Comparison of ENCODE assay signal across 8 cellular contexts in genomic region chr11:124674168-124674517, GRCh38. TPM values are rescaled to one million over a fixed set of nuclear protein-coding genes. Genes with fewer than 3 reads are reported as not detected.
A peak's percentile ranks its signal among the peaks of the same experiment; 100 is the strongest.
DNase-seq lines count a peak whose midpoint lies in the region; ATAC-seq, FAIRE-seq and TF ChIP-seq lines count a peak whose summit lies in the region.

No MANE protein-coding gene starts in this region.

- TF ChIP-seq POLR2A in H1 (IDR thresholded peaks at IDR 0.05; ENCODE audit: control extremely low read depth in 1 of 2, low read depth in 2 of 2, low read length in 2 of 2) = no peak

- no peaks in the 10 kb centered on the region for H3K79me2 ChIP-seq in OCI-LY1 (ENCODE audit: insufficient read depth, low read length)
- H3K79me2 ChIP-seq in H1 (ENCODE audit: control insufficient read depth in 1 of 2, insufficient read depth in 2 of 2, low read length in 2 of 2) = no peaks in the 10 kb centered on the region

- no peaks in the 10 kb centered on the region for H3F3A ChIP-seq in OCI-LY1 (ENCODE audit: insufficient read depth, low read length)

- peak overlapping the region; percentile 85 to 94 (median 90) for H3K4me3 Mint-ChIP-seq in CD4-positive, CD25-positive, alpha-beta regulatory T cell
- H3K4me3 Mint-ChIP-seq in neural crest cell = peak overlapping the region; percentile 93

- no peak overlapping the region for H3K23ac ChIP-seq in H1 (ENCODE audit: insufficient read length)

- no peak overlapping the region for H4K5ac ChIP-seq in H1 (ENCODE audit: insufficient read length, low read depth, low read length)

- H3K9me2 ChIP-seq in OCI-LY1 (ENCODE audit: low read depth, low read length) = no peaks in the 10 kb centered on the region

- no peaks in the 10 kb centered on the region; the same call in 1 of the 2 replicates for H3K79me1 ChIP-seq in H1 (ENCODE audit: low read depth, low read length)

- TF ChIP-seq RAD21 in H1 (IDR thresholded peaks at IDR 0.05 in 1 of 2, conservative IDR thresholded peaks at IDR 0.05 in 1 of 2; ENCODE audit: low read depth in 2 of 2, low read length in 2 of 2) = no peak

- H2BK20ac ChIP-seq in H1 (ENCODE audit: low read length) = no peak overlapping the region

- in situ Hi-C loops in ACHN (cut with HindIII; ENCODE audit: low pct_ligation_motif_present, low pct_unique_long_range_greater_than_20kb, low sequenced_read_pairs) = no loop called here

- peaks cover 0 to 40% (median 23%) of the 10 kb centered on the region in 4 donors for H3K4me1 Mint-ChIP-seq in CD4-positive, CD25-positive, alpha-beta regulatory T cell
- peaks cover 18% of the 10 kb centered on the region for H3K4me1 Mint-ChIP-seq in neural crest cell

- peak overlapping the region; percentile 87 to 96 (median 92) for H3K27ac Mint-ChIP-seq in CD4-positive, CD25-positive, alpha-beta regulatory T cell
- peak overlapping the region; percentile 99 for H3K27ac Mint-ChIP-seq in neural crest cell (ENCODE audit: unreplicated experiment)

- peaks cover 0 to 1% (median 0%) of the 10 kb centered on the region in 7 donors for H3K9me3 Mint-ChIP-seq in CD4-positive, CD25-positive, alpha-beta regulatory T cell
- no peaks in the 10 kb centered on the region for H3K9me3 Mint-ChIP-seq in neural crest cell

- TF ChIP-seq EP300 in H1 (IDR thresholded peaks at IDR 0.05; ENCODE audit: borderline replicate concordance in 1 of 2, low read depth in 2 of 2, low read length in 2 of 2) = no peak

- H4K20me1 ChIP-seq in OCI-LY1 (ENCODE audit: insufficient read depth, low read length) (no peaks in the 10 kb centered on the region), H1 (replicated peaks in 1 of 2; ENCODE audit: control insufficient read depth in 1 of 2, insufficient read depth in 2 of 2, low read length in 2 of 2) (no peaks in the 10 kb centered on the region)

- peak overlapping the region; percentile 88 for H3K4me2 ChIP-seq in OCI-LY1 (ENCODE audit: low read length)
- peak overlapping the region; percentile 71 to 91 for H3K4me2 ChIP-seq in H1 (ENCODE audit: insufficient read depth in 1 of 2, low read depth in 2 of 2, low read length in 2 of 2)

- no peak overlapping the region for H3K14ac ChIP-seq in H1 (ENCODE audit: insufficient read length)

- no peak overlapping the region; the same call in 1 of the 2 replicates for H2AK5ac ChIP-seq in H1 (ENCODE audit: low read depth, low read length)

- no peak overlapping the region for H3K4ac ChIP-seq in H1 (replicated peaks; ENCODE audit: insufficient read length, low read depth, low read length)

- no peak for FAIRE-seq in H1 (lab: Jason Lieb, UNC)

- H2BK5ac ChIP-seq in H1 (ENCODE audit: low read depth, low read length) = no peak overlapping the region

- H4K8ac ChIP-seq in H1 (ENCODE audit: extremely low read depth, insufficient read depth, low read length) = 0 out of 2 replicates have a peak overlapping the region, but pooled peaks have one; percentile 11

- no peak for TF ChIP-seq CTCF in OCI-LY1 (IDR thresholded peaks at IDR 0.05; ENCODE audit: low read length)
- no peak for TF ChIP-seq CTCF in H1 (IDR thresholded peaks at IDR 0.05; ENCODE audit: control extremely low read depth in 1 of 3, insufficient read depth in 1 of 3, low read depth in 1 of 3, low read length in 3 of 3)
- no peak for TF ChIP-seq CTCF in neural crest cell (conservative IDR thresholded peaks at IDR 0.05)

- peak overlapping the region; percentile 80 for H3K27ac ChIP-seq in CD4-positive, CD25-positive, alpha-beta regulatory T cell (ENCODE audit: insufficient read depth, low read length, poor library complexity, severe bottlenecking)
- H3K27ac ChIP-seq in OCI-LY1 (ENCODE audit: low read depth, low read length, poor library complexity, severe bottlenecking) (no peak overlapping the region), H1 (ENCODE audit: low read depth, low read length) (no peak overlapping the region)

- no peak overlapping the region for H2BK120ac ChIP-seq in H1 (replicated peaks; ENCODE audit: low read depth, low read length)

- H3K23me2 ChIP-seq in H1 (ENCODE audit: low read depth, low read length) = peaks cover 7% of the 10 kb centered on the region; the same call in 1 of the 2 replicates

- no peak overlapping the region for H3K18ac ChIP-seq in H1 (ENCODE audit: extremely low read depth, low read length)

- H3K4me3 ChIP-seq in CD4-positive, CD25-positive, alpha-beta regulatory T cell (ENCODE audit: low read depth, low read length) = no peak overlapping the region
- H3K4me3 ChIP-seq in OCI-LY1 (ENCODE audit: low read depth, low read length, poor library complexity, severe bottlenecking) (peak overlapping the region; percentile 78), H1 (ENCODE audit: extremely low read depth in 1 of 4, insufficient read depth in 2 of 4, low read depth in 3 of 4, low read length in 4 of 4) (peak overlapping the region; percentile 60 to 90 (median 78))

- H3K27me3 Mint-ChIP-seq in CD4-positive, CD25-positive, alpha-beta regulatory T cell = peaks cover 20% of the 10 kb centered on the region
- peaks cover 15% of the 10 kb centered on the region for H3K27me3 Mint-ChIP-seq in neural crest cell (ENCODE audit: low read depth)

- H2AFZ ChIP-seq in OCI-LY1 (ENCODE audit: low read length) (no peak overlapping the region), H1 (ENCODE audit: low read length) (peak overlapping the region; percentile 60)

- CTCF ChIA-PET in H1 (lab: Charles Lee; ENCODE audit: partially characterized antibody) = interaction anchor here (0.9 to 3.2 kb wide), 9 partner anchors 11 to 164 kb away, joined by 3 to 20 read pairs (median 4); partner anchors contain the start of gene ESAM

- H3K9ac ChIP-seq in OCI-LY1 (ENCODE audit: low read length) (peak overlapping the region; percentile 77; the same call in 1 of the 2 replicates), H1 (replicated peaks in 1 of 4; ENCODE audit: extremely low read depth in 1 of 4, low read depth in 3 of 4, low read length in 3 of 4) (peak overlapping the region in 3 of 4 experiments; percentile 14 to 80 (median 36); a peak in 4 of 7 replicates)

- H3K36me3 ChIP-seq in CD4-positive, CD25-positive, alpha-beta regulatory T cell (ENCODE audit: control insufficient read depth, insufficient read depth, low read length) = no peaks in the 10 kb centered on the region
- no peaks in the 10 kb centered on the region for H3K36me3 ChIP-seq in OCI-LY1 (ENCODE audit: insufficient read depth, low read length)
- no peaks in the 10 kb centered on the region; a peak in 1 of 8 replicates for H3K36me3 ChIP-seq in H1 (ENCODE audit: control insufficient read depth in 2 of 4, insufficient read depth in 4 of 4, low read length in 3 of 4)

- peaks cover 22% of the 10 kb centered on the region for H3K4me1 ChIP-seq in CD4-positive, CD25-positive, alpha-beta regulatory T cell (ENCODE audit: control insufficient read depth, insufficient read depth, low read length, poor library complexity, severe bottlenecking)
- H3K4me1 ChIP-seq in OCI-LY1 (ENCODE audit: insufficient read depth, low read length, severe bottlenecking) (peaks cover 13% of the 10 kb centered on the region), H1 (replicated peaks in 1 of 4; ENCODE audit: control insufficient read depth in 3 of 4, insufficient read depth in 4 of 4, low read length in 3 of 4) (no peaks in the 10 kb centered on the region; a peak in 1 of 7 replicates)

- no peak for ATAC-seq in CD4-positive, CD25-positive, alpha-beta regulatory T cell (ENCODE audit: low read depth in 2 of 2)
- ATAC-seq in esophagus mucosa (no peak), HG02885 (IDR thresholded peaks at IDR 0.05; ENCODE audit: poor library complexity, unreplicated experiment) (no peak), GM19023 (IDR thresholded peaks at IDR 0.05; ENCODE audit: unreplicated experiment) (no peak)

- no peaks in the 10 kb centered on the region for H3K36me3 Mint-ChIP-seq in CD4-positive, CD25-positive, alpha-beta regulatory T cell
- H3K36me3 Mint-ChIP-seq in neural crest cell (ENCODE audit: low read depth) = no peaks in the 10 kb centered on the region

- no peak for DNase-seq in CD4-positive, CD25-positive, alpha-beta regulatory T cell
- DNase-seq in H1 (ENCODE audit: low read depth in 1 of 2, low spot score in 2 of 2) (no peak), neural crest cell (ENCODE audit: low read depth, low spot score) (no peak), ACHN (no peak)

- POLR2A ChIA-PET in H1 (lab: Charles Lee; ENCODE audit: partially characterized antibody) = interaction anchor here (1.0 to 1.7 kb wide), 9 partner anchors 11 to 163 kb away, joined by 3 to 7 read pairs (median 5); partner anchors contain the start of gene MSANTD2

- no peaks in the 10 kb centered on the region for H3K9me3 ChIP-seq in CD4-positive, CD25-positive, alpha-beta regulatory T cell (ENCODE audit: control insufficient read depth in 2 of 2, low read length in 2 of 2)
- H3K9me3 ChIP-seq in OCI-LY1 (ENCODE audit: low read length) = no peaks in the 10 kb centered on the region
- H3K9me3 ChIP-seq in H1 (ENCODE audit: insufficient read depth in 2 of 2, low read depth in 1 of 2, low read length in 1 of 2) = no peaks in the 10 kb centered on the region

- no peak overlapping the region for H3K56ac ChIP-seq in H1 (replicated peaks; ENCODE audit: insufficient read length, low read depth, low read length)

- H3K27me3 ChIP-seq in CD4-positive, CD25-positive, alpha-beta regulatory T cell (ENCODE audit: control insufficient read depth, insufficient read depth, low read length) = peaks cover 5% of the 10 kb centered on the region
- H3K27me3 ChIP-seq in OCI-LY1 (ENCODE audit: insufficient read depth, low read length) (no peaks in the 10 kb centered on the region), H1 (replicated peaks in 1 of 4; ENCODE audit: control insufficient read depth in 3 of 4, extremely low read depth in 1 of 4, insufficient read depth in 3 of 4, low read length in 3 of 4) (peaks cover 0 to 15% (median 5%) of the 10 kb centered on the region in 4 experiments; a peak in 5 of 7 replicates)

- no peak overlapping the region for H4K91ac ChIP-seq in H1 (replicated peaks; ENCODE audit: insufficient read length, low read length)

- WGBS in H1 (ENCODE audit: extremely low coverage in 1 of 2, insufficient coverage in 1 of 2, insufficient read length in 1 of 2, insufficient replicate concordance in 2 of 2, low coverage in 1 of 2, low lambda C conversion rate in 2 of 2, missing lambda C conversion rate in 1 of 2), 2 experiments = 22% methylated on average over 16 of the region's 18 CpGs; no CpG with 5 or more reads in 1 of the 2 experiments

- no peak overlapping the region for H2BK15ac ChIP-seq in H1 (ENCODE audit: low read length)

- no peak overlapping the region for H2BK12ac ChIP-seq in H1 (ENCODE audit: low read depth, low read length)

RNA-seq across cellular contexts. Expression of gene SPA17, which starts 0.4 kb away (rescaled TPM):
- 0.22 TPM for total RNA-seq in CD4-positive, CD25-positive, alpha-beta regulatory T cell
- 1 to 10 TPM; 1.0 to 2.5 (median 1.3) TPM for polyA plus RNA-seq in CD4-positive, CD25-positive, alpha-beta regulatory T cell
- 4.2 and 5.2 TPM in 2 replicates for total RNA-seq in H1 (2021; fragmentation: NEBNext Ultra II Directional; extraction: Animal tissue kit (Norgen Biotek cat#: 25700))
- 1.8 and 3.7 TPM in 2 replicates for polyA plus RNA-seq in H1 (2011; rRNA removed)
- 4.8 TPM for polyA plus RNA-seq in H1 (2011; cell fraction: cytosol; rRNA removed)
- polyA plus RNA-seq in H1 (2011; cell fraction: nucleus; rRNA removed) = 1.4 TPM
- 5.5 to 7.6 TPM (median 6.4 TPM) in 4 replicates for polyA plus RNA-seq in H1 (2012, experiment 1 of 2)
- 3.0 TPM for polyA plus RNA-seq in H1 (2012, experiment 2 of 2)
- polyA plus RNA-seq in H1 (2013, experiment 1 of 2) = 9.1 TPM
- polyA plus RNA-seq in H1 (2013, experiment 2 of 2) = 8.7 TPM
- polyA minus RNA-seq in H1 (2011; rRNA and poly(A)+ RNA removed) = 1.4 and 2.3 TPM in 2 replicates
- polyA minus RNA-seq in H1 (2011; cell fraction: cytosol; rRNA and poly(A)+ RNA removed) = 1.5 TPM
- polyA minus RNA-seq in H1 (2011; cell fraction: nucleus; rRNA and poly(A)+ RNA removed) = 4.6 TPM
- total RNA-seq in neural crest cell (18.2 and 19.1 TPM in 2 replicates), esophagus mucosa (6.8 TPM)

RNA-seq across cellular contexts. Expression of gene SIAE, which starts 0.6 kb away (rescaled TPM):
- 5.0 TPM for total RNA-seq in CD4-positive, CD25-positive, alpha-beta regulatory T cell
- 1 to 10 TPM; 1.4 to 3.0 (median 2.3) TPM for polyA plus RNA-seq in CD4-positive, CD25-positive, alpha-beta regulatory T cell
- 1.7 and 2.3 TPM in 2 replicates for total RNA-seq in H1 (2021; fragmentation: NEBNext Ultra II Directional; extraction: Animal tissue kit (Norgen Biotek cat#: 25700))
- 1.9 and 3.7 TPM in 2 replicates for polyA plus RNA-seq in H1 (2011; rRNA removed)
- polyA plus RNA-seq in H1 (2011; cell fraction: cytosol; rRNA removed) = 3.5 TPM
- 4.7 TPM for polyA plus RNA-seq in H1 (2011; cell fraction: nucleus; rRNA removed)
- polyA plus RNA-seq in H1 (2012, experiment 1 of 2) = 1.7 to 3.0 TPM (median 2.9 TPM) in 4 replicates
- 0.42 TPM for polyA plus RNA-seq in H1 (2012, experiment 2 of 2)
- polyA plus RNA-seq in H1 (2013, experiment 1 of 2) = 3.6 TPM
- polyA plus RNA-seq in H1 (2013, experiment 2 of 2) = 3.7 TPM
- 2.6 and 4.5 TPM in 2 replicates for polyA minus RNA-seq in H1 (2011; rRNA and poly(A)+ RNA removed)
- 0.95 TPM for polyA minus RNA-seq in H1 (2011; cell fraction: cytosol; rRNA and poly(A)+ RNA removed)
- 1.4 TPM for polyA minus RNA-seq in H1 (2011; cell fraction: nucleus; rRNA and poly(A)+ RNA removed)
- 5.3 and 5.9 TPM in 2 replicates for total RNA-seq in neural crest cell
- total RNA-seq in esophagus mucosa = 28.3 TPM

RNA-seq across cellular contexts. Expression of gene TBRG1, which starts 51.5 kb away (rescaled TPM):
- 60.7 TPM for total RNA-seq in CD4-positive, CD25-positive, alpha-beta regulatory T cell
- polyA plus RNA-seq in CD4-positive, CD25-positive, alpha-beta regulatory T cell = 10 to 100 TPM; 30.3 to 42.3 (median 38.0) TPM
- 22.7 and 26.7 TPM in 2 replicates for total RNA-seq in H1 (2021; fragmentation: NEBNext Ultra II Directional; extraction: Animal tissue kit (Norgen Biotek cat#: 25700))
- 13.6 and 16.3 TPM in 2 replicates for polyA plus RNA-seq in H1 (2011; rRNA removed)
- 18.8 TPM for polyA plus RNA-seq in H1 (2011; cell fraction: cytosol; rRNA removed)
- 56.8 TPM for polyA plus RNA-seq in H1 (2011; cell fraction: nucleus; rRNA removed)
- polyA plus RNA-seq in H1 (2012, experiment 1 of 2) = 18.4 to 29.3 TPM (median 20.6 TPM) in 4 replicates
- 10.0 TPM for polyA plus RNA-seq in H1 (2012, experiment 2 of 2)
- 25.2 TPM for polyA plus RNA-seq in H1 (2013, experiment 1 of 2)
- 21.6 TPM for polyA plus RNA-seq in H1 (2013, experiment 2 of 2)
- polyA minus RNA-seq in H1 (2011; rRNA and poly(A)+ RNA removed) = 20.9 and 23.2 TPM in 2 replicates
- polyA minus RNA-seq in H1 (2011; cell fraction: cytosol; rRNA and poly(A)+ RNA removed) = 14.7 TPM
- 31.5 TPM for polyA minus RNA-seq in H1 (2011; cell fraction: nucleus; rRNA and poly(A)+ RNA removed)
- 23.0 and 27.3 TPM in 2 replicates for total RNA-seq in neural crest cell
- 18.5 TPM for total RNA-seq in esophagus mucosa
